Comparison of ENCODE assay signal across 8 cellular contexts in the genomic region with DNA sequence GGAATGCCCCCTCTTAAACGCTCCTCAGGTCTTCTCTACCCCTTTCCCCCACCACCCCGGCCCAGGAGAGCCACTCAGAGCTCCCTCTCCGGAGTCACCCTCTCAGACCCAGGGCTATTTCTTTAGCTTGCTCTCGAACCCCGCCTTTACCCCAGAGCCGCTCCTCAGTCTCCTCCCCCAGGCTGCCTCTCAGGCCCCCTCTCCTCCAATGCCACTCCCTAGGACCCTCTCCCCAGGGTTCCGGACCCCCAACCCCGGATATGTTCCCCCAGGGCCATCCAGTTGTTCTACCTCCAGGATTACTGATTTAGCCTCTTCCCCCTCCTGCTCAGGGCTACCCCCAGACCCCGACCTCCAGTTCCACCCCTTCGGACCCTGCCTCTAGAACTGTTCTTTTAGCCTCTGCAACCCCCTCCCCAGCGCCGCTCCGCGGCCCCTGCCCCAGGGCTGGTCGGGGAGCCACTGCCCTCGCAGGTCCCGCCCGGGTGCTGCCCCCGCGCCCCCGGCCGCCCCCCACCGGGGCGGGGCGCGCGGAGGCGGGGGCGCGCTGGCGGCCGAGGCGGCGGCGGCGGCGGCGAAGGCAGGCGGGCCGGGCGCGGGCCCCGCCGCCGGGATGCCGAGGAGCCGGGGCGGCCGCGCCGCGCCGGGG. TPM values are rescaled to one million over a fixed set of nuclear protein-coding genes. Genes with fewer than 3 reads are reported as not detected.
A peak's percentile ranks its signal among the peaks of the same experiment; 100 is the strongest.
DNase-seq lines count a peak whose midpoint lies in the region; ATAC-seq and TF ChIP-seq lines count a peak whose summit lies in the region.

TSS of gene MMP24 (plus strand) at position 565 of the 649 bp plus-strand sequence. CDS start at position 614, 49 bp downstream.

- no peak for ATAC-seq in HG02938 (IDR thresholded peaks at IDR 0.05; ENCODE audit: unreplicated experiment)

- H3K4me3 Mint-ChIP-seq in CD14-positive monocyte (peak within 1 kb of the TSS; percentile 69 to 91), chondrocyte (ENCODE audit: unreplicated experiment) (peak within 1 kb of the TSS; percentile 70), neural progenitor cell (peak within 1 kb of the TSS; percentile 87)

- H3K4me1 Mint-ChIP-seq in CD14-positive monocyte, result peaks cover 13% of the 10 kb centered on the region
- peaks cover 14% of the 10 kb centered on the region for H3K4me1 Mint-ChIP-seq in chondrocyte (ENCODE audit: low read depth)
- peaks cover 4% of the 10 kb centered on the region for H3K4me1 Mint-ChIP-seq in neural progenitor cell

- H3K36me3 ChIP-seq in neural progenitor cell, result no peaks in the 10 kb centered on the region

- H3K27me3 ChIP-seq in neural progenitor cell, result peaks cover 36% of the 10 kb centered on the region

- TF ChIP-seq CTCF in CD14-positive monocyte (IDR thresholded peaks at IDR 0.05), result no peak
- no peak for TF ChIP-seq CTCF in chondrocyte (IDR thresholded peaks at IDR 0.05)
- TF ChIP-seq CTCF in neural progenitor cell (IDR thresholded peaks at IDR 0.05), result no peak

- peaks cover 8% of the 10 kb centered on the region for H3K4me1 ChIP-seq in neural progenitor cell

- H3K36me3 Mint-ChIP-seq in CD14-positive monocyte, result peaks cover 25 to 37% of the 10 kb centered on the region in 2 donors
- peaks cover 6% of the 10 kb centered on the region for H3K36me3 Mint-ChIP-seq in chondrocyte (ENCODE audit: low read depth)
- no peaks in the 10 kb centered on the region for H3K36me3 Mint-ChIP-seq in neural progenitor cell

- H3K9me3 Mint-ChIP-seq in CD14-positive monocyte (peaks cover 0 to 16% (median 10%) of the 10 kb centered on the region in 7 donors), chondrocyte (ENCODE audit: low read depth) (no peaks in the 10 kb centered on the region), neural progenitor cell (no peaks in the 10 kb centered on the region)

- peak within 1 kb of the TSS; percentile 53 for H3K4me3 ChIP-seq in neural progenitor cell

- DNase-seq in CD14-positive monocyte (ENCODE audit: low spot score) (no peak), NCI-H1105 (lab: John Stamatoyannopoulos, UW) (peak; percentile 13), chondrocyte (ENCODE audit: low spot score) (no peak), neural progenitor cell (ENCODE audit: low spot score) (peak; percentile 43), NCI-H526 treated with DMSO at 0.1 percent for 48 hours (lab: John Stamatoyannopoulos, UW) (no peak), COR-L47 (lab: John Stamatoyannopoulos, UW) (no peak)
- no peak for DNase-seq in effector CD8-positive, alpha-beta T cell (lab: John Stamatoyannopoulos, UW)

- no peaks in the 10 kb centered on the region for H3K9me3 ChIP-seq in neural progenitor cell (ENCODE audit: low read depth)

- peaks cover 13% of the 10 kb centered on the region for H3F3A ChIP-seq in neural progenitor cell (ENCODE audit: low read depth)

- H3K27ac Mint-ChIP-seq in CD14-positive monocyte (peak within 1 kb of the TSS in 1 of 7 donors; percentile 2), chondrocyte (ENCODE audit: unreplicated experiment) (no peak within 1 kb of the TSS), neural progenitor cell (no peak within 1 kb of the TSS)

- H4K20me1 ChIP-seq in neural progenitor cell (ENCODE audit: low read depth), result peaks cover 11% of the 10 kb centered on the region

- H3K27me3 Mint-ChIP-seq in CD14-positive monocyte (ENCODE audit: low read depth in 3 of 3) (peaks cover 35 to 45% (median 44%) of the 10 kb centered on the region in 3 donors), chondrocyte (ENCODE audit: low read depth) (peaks cover 26% of the 10 kb centered on the region), neural progenitor cell (ENCODE audit: insufficient read depth, low read depth) (peaks cover 27% of the 10 kb centered on the region)

- no peaks in the 10 kb centered on the region for H3K79me2 ChIP-seq in neural progenitor cell (ENCODE audit: low read depth)

- H3K4me2 ChIP-seq in neural progenitor cell, result peak within 1 kb of the TSS; percentile 90

- intact Hi-C loops in CD14-positive monocyte (cut with micrococcal nuclease), result no loop called here

- H3K27ac ChIP-seq in neural progenitor cell, result no peak within 1 kb of the TSS

- H3K9ac ChIP-seq in neural progenitor cell, result no peak within 1 kb of the TSS

- no peak within 1 kb of the TSS for H2AFZ ChIP-seq in neural progenitor cell (replicated peaks)

RNA-seq across cellular contexts. Expression of gene MMP24, which starts in this region (rescaled TPM):
- under 1 TPM in 1 of 2 donors, not detected in 1; 0.14 TPM for polyA plus RNA-seq in CD14-positive monocyte
- total RNA-seq in chondrocyte, result 1.1 to 2.6 TPM (median 2.4 TPM) in 3 replicates
- 1.4 and 1.9 TPM in 2 replicates for total RNA-seq in neural progenitor cell (ENCODE audit: low replicate concordance)

Comparison
In these comparisons a context has a peak if more than half of its experiments do, and no peak if none do; other contexts are left out.
1. DNase-seq: peak in NCI-H1105 (single experiment) and neural progenitor cell (single experiment); none in CD14-positive monocyte (single experiment), chondrocyte (single experiment), NCI-H526 treated with DMSO at 0.1 percent for 48 hours (single experiment), effector CD8-positive, alpha-beta T cell (single experiment) and COR-L47 (single experiment).
2. Peak in every context shown above with its lines, with median percentiles within 50 percentile points of each other: H3K4me3 Mint-ChIP-seq.